Comparison of ENCODE assay signal across 9 cellular contexts in genomic region chr12:110565919-110566871, GRCh38. TPM values are rescaled to one million over a fixed set of nuclear protein-coding genes. Genes with fewer than 3 reads are reported as not detected.
DNase-seq lines count a peak whose midpoint lies in the region; ATAC-seq, FAIRE-seq and TF ChIP-seq lines count a peak whose summit lies in the region.
"Had no signal": no experiment of that assay in that cellular context is flagged by ENCODE, and none has a peak within 500 bp of the region (broad histone marks: within the 10 kb centered on the region; RNA-seq: fewer than 3 reads in every experiment).

No MANE protein-coding gene starts in this region.

- dilution Hi-C loops in mammary epithelial cell (cut with HindIII; ENCODE audit: low sequenced_read_pairs), result no loop called here

- no peak overlapping the region for H3K9ac ChIP-seq in mammary epithelial cell (ENCODE audit: insufficient read depth, low read length)

- peaks cover 66 to 68% of the 10 kb centered on the region in 2 donors for H3K4me1 Mint-ChIP-seq in natural killer cell

- ATAC-seq in natural killer cell (no peak), HG02763 (IDR thresholded peaks at IDR 0.05; ENCODE audit: unreplicated experiment) (no peak), GM19351 (IDR thresholded peaks at IDR 0.05; ENCODE audit: unreplicated experiment) (no peak)

- no peaks in the 10 kb centered on the region for H3K27me3 Mint-ChIP-seq in natural killer cell (ENCODE audit: low read depth in 2 of 2)
- H3K27me3 Mint-ChIP-seq: type B pancreatic cell had no signal

- no peak for TF ChIP-seq CTCF in mammary epithelial cell (conservative IDR thresholded peaks at IDR 0.05 in 1 of 2, IDR thresholded peaks at IDR 0.05 in 1 of 2; ENCODE audit: extremely low read depth in 1 of 2, insufficient read depth in 1 of 2, low read depth in 1 of 2, low read length in 2 of 2)
- no peak for TF ChIP-seq CTCF in natural killer cell (IDR thresholded peaks at IDR 0.05)

- H4K20me1 ChIP-seq in mammary epithelial cell (ENCODE audit: insufficient read depth, low read length), result no peaks in the 10 kb centered on the region

- H3K9me3 ChIP-seq in mammary epithelial cell (replicated peaks; ENCODE audit: insufficient read depth, low read length), result no peaks in the 10 kb centered on the region

- in situ Hi-C loops in mammary epithelial cell (cut with MboI; ENCODE audit: low sequenced_read_pairs in 2 of 2), result no loop called here

- peaks cover 0 to 3% of the 10 kb centered on the region in 2 donors for H3K9me3 Mint-ChIP-seq in natural killer cell
- H3K9me3 Mint-ChIP-seq: type B pancreatic cell had no signal

- peak overlapping the region; percentile 1 to 34 for H3K27ac Mint-ChIP-seq in natural killer cell
- H3K27ac Mint-ChIP-seq: type B pancreatic cell had no signal

- intact Hi-C loops in mammary epithelial cell (cut with micrococcal nuclease), result loop anchor here (1.0 kb wide), 1 partner anchor 12 kb away; no protein-coding TSS in a partner anchor
- intact Hi-C loops in natural killer cell (cut with micrococcal nuclease), result no loop called here

- H3K36me3 ChIP-seq in mammary epithelial cell (ENCODE audit: insufficient read depth, low read length), result no peaks in the 10 kb centered on the region

- peaks cover 7% of the 10 kb centered on the region for H3K36me3 Mint-ChIP-seq in natural killer cell

- H3K4me3 ChIP-seq in mammary epithelial cell (replicated peaks in 1 of 3; ENCODE audit: insufficient read depth in 1 of 3, low read depth in 2 of 3, low read length in 3 of 3), result peak overlapping the region in 1 of 3 experiments; percentile 8

- DNase-seq in COLO668 (lab: John Stamatoyannopoulos, UW; ENCODE audit: unreplicated experiment) (peak; percentile 29), NCI-H146 (lab: John Stamatoyannopoulos, UW) (peak; percentile 64), mammary epithelial cell (peak; percentile 93), natural killer cell (no peak), H54 (ENCODE audit: insufficient read length, low spot score) (no peak), LoVo (ENCODE audit: low spot score) (no peak)

- CTCF ChIA-PET in mammary epithelial cell (lab: Charles Lee; ENCODE audit: low non-redundant PET), result interaction anchor here (0.6 kb wide), 1 partner anchor 11 kb away, joined by 4 read pairs; no protein-coding TSS in a partner anchor

- no peak overlapping the region for H3K4me3 Mint-ChIP-seq in natural killer cell
- H3K4me3 Mint-ChIP-seq: type B pancreatic cell had no signal

- TSS peak; percentile 42 for BruUV-seq in mammary epithelial cell (replicated peaks; lab: Mats Ljungman, UMichigan)

- H3K4me2 ChIP-seq in mammary epithelial cell (ENCODE audit: insufficient read depth, low read depth, low read length), result peak overlapping the region; percentile 75

- TF ChIP-seq POLR2A in H54 (IDR thresholded peaks at IDR 0.05; ENCODE audit: low read depth, low read length), result no peak

- peaks cover 82% of the 10 kb centered on the region for H3K79me2 ChIP-seq in mammary epithelial cell (ENCODE audit: insufficient read depth, low read length)

- peaks cover 42% of the 10 kb centered on the region for H3K4me1 ChIP-seq in mammary epithelial cell (ENCODE audit: insufficient read depth, low read length)

- WGBS in mammary epithelial cell (ENCODE audit: low coverage, missing lambda C conversion rate), result 50% methylated on average over 4 of the region's 8 CpGs

- peak overlapping the region; percentile 83 for H3K27ac ChIP-seq in mammary epithelial cell (ENCODE audit: insufficient read depth, low read depth, low read length)

- H2AFZ ChIP-seq in mammary epithelial cell (ENCODE audit: low read depth, low read length), result no peak overlapping the region

- no peak for FAIRE-seq in H54 (lab: Jason Lieb, UNC)

- no peaks in the 10 kb centered on the region for H3K27me3 ChIP-seq in mammary epithelial cell (ENCODE audit: insufficient read depth, low read length)

RNA-seq across cellular contexts. Expression of gene PPTC7, which starts 16.9 kb away (rescaled TPM):
- total RNA-seq in mammary epithelial cell, result 10 to 100 TPM; 17.7 to 26.5 TPM
- polyA plus RNA-seq in mammary epithelial cell, result 18.2 TPM
- polyA minus RNA-seq in mammary epithelial cell, result 12.5 TPM
- total RNA-seq in natural killer cell, result 10 to 100 TPM; 44.0 to 52.7 (median 48.0) TPM

RNA-seq across cellular contexts. Expression of gene TCTN1, which starts 47.7 kb away (rescaled TPM):
- total RNA-seq in mammary epithelial cell, result 10 to 100 TPM; 19.4 to 36.0 TPM
- 12.4 TPM for polyA plus RNA-seq in mammary epithelial cell
- polyA minus RNA-seq in mammary epithelial cell, result 119 TPM
- 1 to 10 TPM; 4.3 to 6.6 (median 5.2) TPM for total RNA-seq in natural killer cell

Comparison
In these comparisons a context has a peak if more than half of its experiments do, and no peak if none do; other contexts are left out.
1. DNase-seq: peak in COLO668 (single experiment), NCI-H146 (single experiment) and mammary epithelial cell (single experiment); none in natural killer cell (single experiment), H54 (single experiment) and LoVo (single experiment).